ENCODE assay signal across 1 cellular context in the genomic region with DNA sequence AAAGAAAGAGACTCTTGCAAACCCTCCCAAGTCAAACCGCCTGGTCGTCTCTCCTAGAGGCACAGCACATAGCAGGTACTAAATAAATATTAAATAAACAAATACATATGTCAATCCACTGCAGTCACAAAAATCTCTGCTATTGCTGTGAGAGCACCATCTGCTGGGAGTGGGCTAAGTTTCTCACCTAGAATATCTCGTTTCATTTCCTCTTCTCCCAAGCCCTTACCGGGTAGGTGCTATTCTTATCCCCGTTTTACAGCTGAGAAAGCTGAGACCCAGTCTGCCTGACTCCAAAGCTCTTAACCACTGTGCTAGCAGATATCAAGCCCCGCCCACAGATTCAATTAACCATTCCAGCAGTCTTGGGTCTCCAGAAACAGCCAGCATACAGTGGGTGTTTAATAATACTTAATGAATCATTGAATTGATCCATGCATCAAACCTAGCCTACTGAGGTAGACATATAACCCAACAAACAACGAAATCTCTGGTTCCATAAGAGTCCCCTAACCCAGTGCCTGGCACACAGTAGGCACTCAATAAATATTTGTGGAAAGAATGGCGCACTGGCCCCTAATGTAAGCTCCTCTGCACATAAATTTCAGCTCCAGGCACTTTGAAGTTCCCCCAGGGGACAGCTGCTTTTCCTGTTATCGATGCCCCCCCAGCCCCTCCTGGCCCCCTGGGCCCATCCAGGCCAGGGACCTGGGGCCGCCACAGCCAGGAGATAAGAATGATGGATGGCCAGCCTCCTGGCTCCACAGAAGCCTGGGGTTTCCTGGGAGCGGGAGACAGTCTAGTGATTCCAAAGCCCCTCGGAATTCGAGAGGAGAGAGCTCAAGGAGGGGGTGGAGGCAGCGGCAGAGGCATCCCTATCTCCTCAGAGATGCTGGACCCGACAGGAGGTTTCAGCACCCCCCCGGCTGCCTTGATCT.
TF ChIP-seq lines count a peak whose summit lies in the region.

No MANE protein-coding gene starts in this region.

TF ChIP-seq in SK-N-SH treated with all-trans-retinoic acid at 6 μM for 48 hours, 23 proteins besides CTCF, POLR2A, EP300 and RAD21 (continued from another document):
- TF ChIP-seq, protein P1, sequence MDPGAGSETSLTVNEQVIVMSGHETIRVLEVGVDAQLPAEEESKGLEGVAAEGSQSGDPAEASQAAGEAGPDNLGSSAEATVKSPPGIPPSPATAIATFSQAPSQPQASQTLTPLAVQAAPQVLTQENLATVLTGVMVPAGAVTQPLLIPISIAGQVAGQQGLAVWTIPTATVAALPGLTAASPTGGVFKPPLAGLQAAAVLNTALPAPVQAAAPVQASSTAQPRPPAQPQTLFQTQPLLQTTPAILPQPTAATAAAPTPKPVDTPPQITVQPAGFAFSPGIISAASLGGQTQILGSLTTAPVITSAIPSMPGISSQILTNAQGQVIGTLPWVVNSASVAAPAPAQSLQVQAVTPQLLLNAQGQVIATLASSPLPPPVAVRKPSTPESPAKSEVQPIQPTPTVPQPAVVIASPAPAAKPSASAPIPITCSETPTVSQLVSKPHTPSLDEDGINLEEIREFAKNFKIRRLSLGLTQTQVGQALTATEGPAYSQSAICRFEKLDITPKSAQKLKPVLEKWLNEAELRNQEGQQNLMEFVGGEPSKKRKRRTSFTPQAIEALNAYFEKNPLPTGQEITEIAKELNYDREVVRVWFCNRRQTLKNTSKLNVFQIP (CRISPR knock-in tag; IDR thresholded peaks at IDR 0.05; ENCODE audit: borderline replicate concordance, low read depth), result no peak
- TF ChIP-seq ZFP3 (CRISPR knock-in tag; IDR thresholded peaks at IDR 0.05) (no peak), ESRRG (CRISPR knock-in tag; IDR thresholded peaks at IDR 0.05) (no peak), ZNF70 (CRISPR knock-in tag; IDR thresholded peaks at IDR 0.05) (no peak), RARB (CRISPR knock-in tag; IDR thresholded peaks at IDR 0.05) (no peak), TOX (CRISPR knock-in tag; IDR thresholded peaks at IDR 0.05; ENCODE audit: borderline replicate concordance) (no peak)
